8 cellular contexts compared by ENCODE assay signal in the genomic region with DNA sequence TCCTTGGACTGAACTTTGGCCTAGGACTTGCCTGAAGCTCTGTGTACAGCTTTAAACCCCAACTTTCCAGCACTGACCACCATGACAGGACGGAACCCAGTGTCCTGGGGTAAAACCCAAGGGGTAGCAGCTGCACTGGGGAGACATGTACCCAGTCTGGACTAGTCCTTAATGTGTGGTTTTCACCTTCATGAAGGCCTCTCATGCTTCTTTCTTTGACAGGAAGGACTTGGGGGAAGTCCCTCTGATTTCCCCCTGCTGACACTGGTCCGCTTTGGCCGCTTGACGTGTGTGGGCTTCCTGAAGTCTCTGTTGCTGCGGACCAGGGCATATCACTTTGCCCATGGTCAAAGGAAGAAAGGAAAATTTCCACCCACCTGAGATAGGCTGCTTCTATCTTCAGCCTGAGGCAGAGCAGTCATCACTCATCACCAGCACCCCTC.
DNase-seq lines count a peak whose midpoint lies in the region; ATAC-seq lines count a peak whose summit lies in the region.

No MANE protein-coding gene starts in this region.

- ATAC-seq in GM18870 (IDR thresholded peaks at IDR 0.05; ENCODE audit: unreplicated experiment): peak; percentile 57
- peak; percentile 56 for ATAC-seq in GM21723 (IDR thresholded peaks at IDR 0.05; ENCODE audit: unreplicated experiment)
- ATAC-seq in HG03521 (IDR thresholded peaks at IDR 0.05; ENCODE audit: unreplicated experiment): peak; percentile 41

- DNase-seq in pons (ENCODE audit: low spot score): peak; percentile 24
- no peak for DNase-seq in NK-92 treated with Interleukin-12 subunit alpha and Interleukin-12 subunit beta, amount 100 ng/mL, for 24 hours (lab: John Stamatoyannopoulos, UW)
- DNase-seq in SW480 (ENCODE audit: low spot score): no peak
- DNase-seq in activated CD4-positive, CD25-positive, alpha-beta regulatory T cell (lab: John Stamatoyannopoulos, UW): no peak
- DNase-seq in activated naive CD4-positive, alpha-beta T cell treated with anti-CD3 and anti-CD28 coated beads, Interleukin-2, amount 50 U/mL, for 16 hours: no peak
